Comparison of ENCODE assay signal across 28 cellular contexts in genomic region chr12:119998471-119999245, GRCh38. TPM values are rescaled to one million over a fixed set of nuclear protein-coding genes. Genes with fewer than 3 reads are reported as not detected.
A peak's percentile ranks its signal among the peaks of the same experiment; 100 is the strongest.
DNase-seq lines count a peak whose midpoint lies in the region; ATAC-seq lines count a peak whose summit lies in the region.
"Had no signal": no experiment of that assay in that cellular context is flagged by ENCODE, and none has a peak within 500 bp of the region (broad histone marks: within the 10 kb centered on the region; RNA-seq: fewer than 3 reads in every experiment).

No MANE protein-coding gene starts in this region.

- peak overlapping the region; percentile 39 for H3K4me3 Mint-ChIP-seq in activated naive CD4-positive, alpha-beta T cell treated with anti-CD3 and anti-CD28 coated beads, Interleukin-2, amount 50 U/mL, for 24 hours
- no peak overlapping the region for H3K4me3 Mint-ChIP-seq in activated T-helper 1 cell treated with anti-CD3 and anti-CD28 coated beads, Interleukin-12 subunit alpha, Interleukin-12 subunit beta, Interleukin-2, Interleukin-4 antibody, amounts not matched to agents 30 ng/mL and 10 ng/mL and 1 ng/mL, durations not matched to agents 14 hours and 24 hours and 36 hours
- peak overlapping the region; percentile 0 for H3K4me3 Mint-ChIP-seq in stimulated activated naive CD8-positive, alpha-beta T cell treated with anti-CD3 and anti-CD28 coated beads, Interleukin-15, Interleukin-2, amounts not matched to agents 100 ng/mL and 50 ng/mL, for 24 hours
- H3K4me3 Mint-ChIP-seq: activated naive CD8-positive, alpha-beta T cell treated with anti-CD3 and anti-CD28 coated beads, Interleukin-2, amount 10 ng/mL, durations not matched to agents 7 days and 5 days; memory B cell; neural progenitor cell had no signal

- ATAC-seq in HG03460 (IDR thresholded peaks at IDR 0.05; ENCODE audit: unreplicated experiment), result no peak
- ATAC-seq: HCT116, left lung, right cardiac atrium, Right ventricle myocardium inferior had no signal

- peak overlapping the region; percentile 83 for H3K27ac Mint-ChIP-seq in activated naive CD4-positive, alpha-beta T cell treated with anti-CD3 and anti-CD28 coated beads, Interleukin-2, amount 50 U/mL, for 24 hours
- peak overlapping the region; percentile 34 for H3K27ac Mint-ChIP-seq in activated T-helper 1 cell treated with anti-CD3 and anti-CD28 coated beads, Interleukin-12 subunit alpha, Interleukin-12 subunit beta, Interleukin-2, Interleukin-4 antibody, amounts not matched to agents 30 ng/mL and 10 ng/mL and 1 ng/mL, durations not matched to agents 14 hours and 24 hours and 36 hours
- H3K27ac Mint-ChIP-seq in stimulated activated naive CD8-positive, alpha-beta T cell treated with anti-CD3 and anti-CD28 coated beads, Interleukin-15, Interleukin-2, amounts not matched to agents 100 ng/mL and 50 ng/mL, for 24 hours, result peak overlapping the region; percentile 21
- H3K27ac Mint-ChIP-seq: activated naive CD8-positive, alpha-beta T cell treated with anti-CD3 and anti-CD28 coated beads, Interleukin-2, amount 10 ng/mL, durations not matched to agents 7 days and 5 days; memory B cell; neural progenitor cell had no signal

- DNase-seq in activated naive CD4-positive, alpha-beta T cell treated with anti-CD3 and anti-CD28 coated beads, Interleukin-2, amount 50 U/mL, for 16 hours, result no peak
- DNase-seq in activated T-helper 1 cell treated with anti-CD3 and anti-CD28 coated beads, Interleukin-12 subunit alpha, Interleukin-12 subunit beta, Interleukin-2, Interleukin-4 antibody, amounts not matched to agents 30 ng/mL and 10 ng/mL and 1 ng/mL, durations not matched to agents 14 hours and 24 hours and 36 hours (ENCODE audit: low spot score), result no peak
- peak; percentile 65 for DNase-seq in islet precursor cell
- no peak for DNase-seq in NCI-H748 (lab: John Stamatoyannopoulos, UW; ENCODE audit: unreplicated experiment)
- DNase-seq: activated CD4-positive, CD25-positive, alpha-beta regulatory T cell; activated naive CD8-positive, alpha-beta T cell treated with anti-CD3 and anti-CD28 coated beads, Interleukin-2, amount 10 ng/mL, durations not matched to agents 7 days and 5 days; Caco-2; central memory CD4-positive, alpha-beta T cell; DMS53; IMR-90; left lung; MV-4-11; NCI-H1436; NCI-H2081 treated with DMSO at 0.1 percent for 48 hours; NCI-H2227 treated with DMSO at 0.1 percent for 48 hours; NCI-H526 treated with DMSO at 0.1 percent for 48 hours; right cardiac atrium; SK-N-SH; spleen; stimulated activated CD4-positive, alpha-beta T cell treated with anti-CD3 and anti-CD28 coated beads, Interleukin-2, amount 100 ng/mL, for 24 hours had no signal

- no peaks in the 10 kb centered on the region for H3K27me3 Mint-ChIP-seq in activated naive CD4-positive, alpha-beta T cell treated with anti-CD3 and anti-CD28 coated beads, Interleukin-2, amount 50 U/mL, for 24 hours
- no peaks in the 10 kb centered on the region for H3K27me3 Mint-ChIP-seq in activated T-helper 1 cell treated with anti-CD3 and anti-CD28 coated beads, Interleukin-12 subunit alpha, Interleukin-12 subunit beta, Interleukin-2, Interleukin-4 antibody, amounts not matched to agents 30 ng/mL and 10 ng/mL and 1 ng/mL, durations not matched to agents 14 hours and 24 hours and 36 hours (ENCODE audit: insufficient read depth)
- no peaks in the 10 kb centered on the region for H3K27me3 Mint-ChIP-seq in stimulated activated naive CD8-positive, alpha-beta T cell treated with anti-CD3 and anti-CD28 coated beads, Interleukin-15, Interleukin-2, amounts not matched to agents 100 ng/mL and 50 ng/mL, for 24 hours
- H3K27me3 Mint-ChIP-seq: activated naive CD8-positive, alpha-beta T cell treated with anti-CD3 and anti-CD28 coated beads, Interleukin-2, amount 10 ng/mL, durations not matched to agents 7 days and 5 days; memory B cell had no signal

- no peaks in the 10 kb centered on the region for H3K9me3 Mint-ChIP-seq in activated naive CD4-positive, alpha-beta T cell treated with anti-CD3 and anti-CD28 coated beads, Interleukin-2, amount 50 U/mL, for 24 hours
- H3K9me3 Mint-ChIP-seq in activated T-helper 1 cell treated with anti-CD3 and anti-CD28 coated beads, Interleukin-12 subunit alpha, Interleukin-12 subunit beta, Interleukin-2, Interleukin-4 antibody, amounts not matched to agents 30 ng/mL and 10 ng/mL and 1 ng/mL, durations not matched to agents 14 hours and 24 hours and 36 hours, result no peaks in the 10 kb centered on the region
- H3K9me3 Mint-ChIP-seq in stimulated activated naive CD8-positive, alpha-beta T cell treated with anti-CD3 and anti-CD28 coated beads, Interleukin-15, Interleukin-2, amounts not matched to agents 100 ng/mL and 50 ng/mL, for 24 hours, result no peaks in the 10 kb centered on the region
- H3K9me3 Mint-ChIP-seq: activated naive CD8-positive, alpha-beta T cell treated with anti-CD3 and anti-CD28 coated beads, Interleukin-2, amount 10 ng/mL, durations not matched to agents 7 days and 5 days; memory B cell; neural progenitor cell had no signal

- H3K36me3 Mint-ChIP-seq in activated naive CD4-positive, alpha-beta T cell treated with anti-CD3 and anti-CD28 coated beads, Interleukin-2, amount 50 U/mL, for 24 hours, result peaks cover 43% of the 10 kb centered on the region
- peaks cover 69% of the 10 kb centered on the region for H3K36me3 Mint-ChIP-seq in activated T-helper 1 cell treated with anti-CD3 and anti-CD28 coated beads, Interleukin-12 subunit alpha, Interleukin-12 subunit beta, Interleukin-2, Interleukin-4 antibody, amounts not matched to agents 30 ng/mL and 10 ng/mL and 1 ng/mL, durations not matched to agents 14 hours and 24 hours and 36 hours (ENCODE audit: low read depth)
- peaks cover 89% of the 10 kb centered on the region for H3K36me3 Mint-ChIP-seq in stimulated activated naive CD8-positive, alpha-beta T cell treated with anti-CD3 and anti-CD28 coated beads, Interleukin-15, Interleukin-2, amounts not matched to agents 100 ng/mL and 50 ng/mL, for 24 hours (ENCODE audit: low read depth)

- intact Hi-C loops in activated T-helper 1 cell treated with anti-CD3 and anti-CD28 coated beads, Interleukin-12 subunit alpha, Interleukin-12 subunit beta, Interleukin-2, Interleukin-4 antibody, amounts not matched to agents 30 ng/mL and 10 ng/mL and 1 ng/mL, durations not matched to agents 14 hours and 24 hours and 36 hours (cut with micrococcal nuclease), result loop anchor here (1.0 kb wide), 1 partner anchor 7 kb away; no protein-coding TSS in a partner anchor

- H3K4me1 Mint-ChIP-seq in activated naive CD4-positive, alpha-beta T cell treated with anti-CD3 and anti-CD28 coated beads, Interleukin-2, amount 50 U/mL, for 24 hours, result peaks cover 75% of the 10 kb centered on the region
- peaks cover 37% of the 10 kb centered on the region for H3K4me1 Mint-ChIP-seq in activated T-helper 1 cell treated with anti-CD3 and anti-CD28 coated beads, Interleukin-12 subunit alpha, Interleukin-12 subunit beta, Interleukin-2, Interleukin-4 antibody, amounts not matched to agents 30 ng/mL and 10 ng/mL and 1 ng/mL, durations not matched to agents 14 hours and 24 hours and 36 hours (ENCODE audit: low read depth)
- peaks cover 83% of the 10 kb centered on the region for H3K4me1 Mint-ChIP-seq in stimulated activated naive CD8-positive, alpha-beta T cell treated with anti-CD3 and anti-CD28 coated beads, Interleukin-15, Interleukin-2, amounts not matched to agents 100 ng/mL and 50 ng/mL, for 24 hours (ENCODE audit: low read depth)
- H3K4me1 Mint-ChIP-seq: memory B cell, neural progenitor cell had no signal

RNA-seq across cellular contexts. Expression of gene BICDL1, which starts 9.6 kb away (rescaled TPM):
- total RNA-seq in activated T-helper 1 cell treated with anti-CD3 and anti-CD28 coated beads, Interleukin-12 subunit alpha, Interleukin-12 subunit beta, Interleukin-2, Interleukin-4 antibody, amounts not matched to agents 30 ng/mL and 10 ng/mL and 1 ng/mL, durations not matched to agents 14 hours and 24 hours and 36 hours, result 136 and 140 TPM in 2 replicates
- total RNA-seq: IMR-90, LHCN-M2 had no signal

Comparison
In these comparisons a context has a peak if more than half of its experiments do, and no peak if none do; other contexts are left out.
1. H3K27ac Mint-ChIP-seq: peak in every context shown above with its lines; median percentile 83 in activated naive CD4-positive, alpha-beta T cell treated with anti-CD3 and anti-CD28 coated beads, Interleukin-2, amount 50 U/mL, for 24 hours; 34 in activated T-helper 1 cell treated with anti-CD3 and anti-CD28 coated beads, Interleukin-12 subunit alpha, Interleukin-12 subunit beta, Interleukin-2, Interleukin-4 antibody, amounts not matched to agents 30 ng/mL and 10 ng/mL and 1 ng/mL, durations not matched to agents 14 hours and 24 hours and 36 hours; 21 in stimulated activated naive CD8-positive, alpha-beta T cell treated with anti-CD3 and anti-CD28 coated beads, Interleukin-15, Interleukin-2, amounts not matched to agents 100 ng/mL and 50 ng/mL, for 24 hours.